Comparison of ENCODE assay signal across 19 cellular contexts in the genomic region with DNA sequence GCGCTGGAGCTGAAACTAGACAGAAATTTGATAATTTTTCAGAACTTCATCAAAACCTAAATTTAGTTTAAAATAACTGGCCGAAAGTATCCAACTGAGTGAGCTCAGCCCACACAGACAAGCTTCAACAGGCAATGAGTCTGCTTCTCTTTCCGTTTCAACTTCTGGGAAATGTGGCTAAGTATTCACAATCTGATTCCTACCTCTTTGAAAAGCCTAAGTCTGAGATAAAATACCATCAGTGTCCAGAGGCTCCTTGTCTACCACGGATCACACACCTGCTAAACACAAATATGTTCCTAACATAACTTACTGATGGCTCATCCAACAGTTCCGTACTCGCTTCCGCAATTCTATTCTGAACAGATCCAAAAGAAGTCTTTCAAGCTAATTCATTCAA. TPM values are rescaled to one million over a fixed set of nuclear protein-coding genes. Genes with fewer than 3 reads are reported as not detected.
DNase-seq lines count a peak whose midpoint lies in the region; ATAC-seq, FAIRE-seq and TF ChIP-seq lines count a peak whose summit lies in the region.
"Had no signal": no experiment of that assay in that cellular context is flagged by ENCODE, and none has a peak within 500 bp of the region (broad histone marks: within the 10 kb centered on the region; RNA-seq: fewer than 3 reads in every experiment).

No MANE protein-coding gene starts in this region.

- no peaks in the 10 kb centered on the region for H3K9me3 ChIP-seq in cardiac muscle cell (ENCODE audit: low read depth)
- H3K9me3 ChIP-seq in heart left ventricle = no peaks in the 10 kb centered on the region
- no peaks in the 10 kb centered on the region for H3K9me3 ChIP-seq in K562 (replicated peaks; ENCODE audit: control insufficient read depth, insufficient read depth, low read depth, low read length)
- H3K9me3 ChIP-seq: pancreas had no signal

- H3K9ac ChIP-seq in K562 (ENCODE audit: insufficient read depth in 1 of 2, low read depth in 2 of 2, low read length in 2 of 2) = no peak overlapping the region

- no peak overlapping the region for H2AFZ ChIP-seq in K562 (ENCODE audit: low read depth, low read length)

- TF ChIP-seq CTCF in cardiac muscle cell (IDR thresholded peaks at IDR 0.05; ENCODE audit: low read depth, low read length) = no peak
- no peak for TF ChIP-seq CTCF in heart left ventricle (IDR thresholded peaks at IDR 0.05)
- no peak for TF ChIP-seq CTCF in K562 (IDR thresholded peaks at IDR 0.05 in 2 of 3, conservative IDR thresholded peaks at IDR 0.05 in 1 of 3; ENCODE audit: insufficient read depth in 2 of 3, low read depth in 1 of 3, low read length in 3 of 3)
- no peak for TF ChIP-seq CTCF in GM10248 (IDR thresholded peaks at IDR 0.05; ENCODE audit: control extremely low read depth, extremely low read depth, low read depth, missing control alignments)

- intact Hi-C loops in heart left ventricle (cut with DNase I) (loop anchor here in 2 of 10 donors (10.0 kb wide), 3 partner anchors 45 to 105 kb away; no protein-coding TSS in a partner anchor), K562 (cut with micrococcal nuclease) (no loop called here)

- peaks cover 16% of the 10 kb centered on the region for H4K20me1 ChIP-seq in K562 (replicated peaks; ENCODE audit: control insufficient read depth, insufficient read depth, low read length)

- WGBS in heart left ventricle, 4 donors = 76 to 87% (median 80%) methylated on average over 7 of the region's 7 CpGs
- 28% methylated on average over 7 of the region's 7 CpGs for WGBS in K562 (ENCODE audit: insufficient coverage, low coverage, missing lambda C conversion rate)

- H3K27ac ChIP-seq in cardiac muscle cell = peak overlapping the region; percentile 32
- H3K27ac ChIP-seq in heart left ventricle = peak overlapping the region in 1 of 12 donors; percentile 20
- no peak overlapping the region for H3K27ac ChIP-seq in K562 (ENCODE audit: extremely low read depth, low read depth, low read length)

- no peaks in the 10 kb centered on the region for H3K27me3 ChIP-seq in cardiac muscle cell
- no peaks in the 10 kb centered on the region for H3K27me3 ChIP-seq in heart left ventricle
- no peaks in the 10 kb centered on the region for H3K27me3 ChIP-seq in K562 (ENCODE audit: control insufficient read depth in 2 of 2, insufficient read depth in 2 of 2, low read length in 2 of 2)
- H3K27me3 ChIP-seq: pancreas had no signal

- FAIRE-seq in K562 (lab: Jason Lieb, UNC) = peak; percentile 52
- FAIRE-seq: pancreas had no signal

- in situ Hi-C loops in K562 (cut with MboI) = no loop called here

- ATAC-seq in heart left ventricle (no peak), K562 (peak; percentile 39; the same call in 2 of the 3 replicates), HG03045 (IDR thresholded peaks at IDR 0.05; ENCODE audit: unreplicated experiment) (no peak)
- ATAC-seq: left colon had no signal

- no TSS peak for BruUV-seq in K562 (replicated peaks; lab: Mats Ljungman, UMichigan)

- TF ChIP-seq EP300 in K562 (IDR thresholded peaks at IDR 0.05; ENCODE audit: low read length) = no peak

- POLR2A ChIA-PET in K562 (lab: Yijun Ruan, JAX) = interaction anchor here (0.8 to 2.5 kb wide), 2 partner anchors 10 to 12 kb away, joined by 3 to 8 read pairs; no protein-coding TSS in a partner anchor
- POLR2A ChIA-PET in GM10248 (lab: Yijun Ruan, JAX) = interaction anchor here (1.2 to 1.4 kb wide), 2 partner anchors 9 to 12 kb away, joined by 4 read pairs; no protein-coding TSS in a partner anchor

- CTCF ChIA-PET in K562 (lab: Yijun Ruan, JAX; ENCODE audit: low intra/inter-chr PET ratio) = no interaction called here
- CTCF ChIA-PET in GM10248 (lab: Yijun Ruan, JAX) = interaction anchor here (0.7 to 2.3 kb wide), 5 partner anchors 12 to 210 kb away, joined by 3 to 8 read pairs (median 6); no protein-coding TSS in a partner anchor

- H3K9me1 ChIP-seq in K562 (ENCODE audit: control insufficient read depth, insufficient read depth, low read length) = peaks cover 4% of the 10 kb centered on the region

- TF ChIP-seq POLR2A in heart left ventricle (IDR thresholded peaks at IDR 0.05) = no peak
- no peak for TF ChIP-seq POLR2A in K562 (conservative IDR thresholded peaks at IDR 0.05)

- no peak overlapping the region; the same call in 1 of the 2 replicates for H3K4me2 ChIP-seq in K562 (ENCODE audit: insufficient read depth, low read length)

- DNase-seq in cardiac muscle cell (ENCODE audit: low read depth in 1 of 2, low spot score in 1 of 2) (no peak), heart left ventricle (no peak), K562 (ENCODE audit: extremely low read depth in 1 of 4, low spot score in 3 of 4) (peak in 1 of 4 experiments; percentile 44), kidney glomerular epithelial cell (lab: John Stamatoyannopoulos, UW) (peak; percentile 48), GM10248 (ENCODE audit: extremely low spot score) (no peak), GM19240 (ENCODE audit: insufficient read length, low spot score) (no peak), KG1 (lab: John Stamatoyannopoulos, UW) (no peak)
- DNase-seq: activated CD4-positive, alpha-beta T cell treated with anti-CD3 and anti-CD28 coated beads for 1 hour; activated CD8-positive, alpha-beta memory T cell treated with anti-CD3 and anti-CD28 coated beads, Interleukin-2, amount 50 U/mL, for 48 hours; CD8-positive, alpha-beta memory T cell; head of caudate nucleus; left colon; MM.1S; NCI-H1930; NCI-H524 treated with DMSO at 0.1 percent for 48 hours; pancreas; stimulated activated naive CD4-positive, alpha-beta T cell treated with Interleukin-2 at 50 U/mL for 16 hours had no signal

- H3K36me3 ChIP-seq in cardiac muscle cell (no peaks in the 10 kb centered on the region), heart left ventricle (no peaks in the 10 kb centered on the region), K562 (ENCODE audit: control insufficient read depth, insufficient read depth, low read length) (peaks cover 4% of the 10 kb centered on the region; the same call in 1 of the 3 replicates)
- H3K36me3 ChIP-seq: pancreas had no signal

- TF ChIP-seq RAD21 in K562 (CRISPR knock-in tag; conservative IDR thresholded peaks at IDR 0.05 in 1 of 2, IDR thresholded peaks at IDR 0.05 in 1 of 2) = no peak

- H3K79me2 ChIP-seq in K562 (ENCODE audit: control insufficient read depth, insufficient read depth, low read length) = peaks cover 93% of the 10 kb centered on the region

- H3K4me3 ChIP-seq in cardiac muscle cell (no peak overlapping the region), heart left ventricle (no peak overlapping the region), K562 (no peak overlapping the region)
- H3K4me3 ChIP-seq: pancreas, skin epidermis had no signal

- H3K4me1 ChIP-seq in cardiac muscle cell (ENCODE audit: low read depth) (peaks cover 7% of the 10 kb centered on the region), heart left ventricle (peaks cover 0 to 34% (median 15%) of the 10 kb centered on the region in 12 donors), K562 (replicated peaks in 1 of 2; ENCODE audit: control insufficient read depth in 2 of 2, insufficient read depth in 2 of 2, low read length in 2 of 2) (peaks cover 13 to 22% of the 10 kb centered on the region in 2 experiments; a peak in 3 of 5 replicates)

TF ChIP-seq in K562, 482 proteins besides CTCF, POLR2A, EP300 and RAD21:
- TF ChIP-seq CBFA2T3 (IDR thresholded peaks at IDR 0.05) (0 out of 2 replicates have a peak, but pooled peaks have one; percentile 5), ZNF24 (IDR thresholded peaks at IDR 0.05) (no peak)

RNA-seq across cellular contexts. Expression of gene SIK3, which starts 8.5 kb away (rescaled TPM):
- total RNA-seq in cardiac muscle cell (27.4 and 58.5 TPM in 2 replicates), heart left ventricle (10 to 100 TPM; 25.7 to 67.4 (median 39.0) TPM), K562 (2014; rRNA removed) (8.4 and 9.5 TPM in 2 replicates), K562 (2014; rRNA removed; fragmentation: Illumina TruSeq; extraction: Trizol) (10.7 and 10.8 TPM in 2 replicates), K562 (2015; rRNA removed; fragmentation: Illumina TruSeq; extraction: Trizol) (7.6 and 8.5 TPM in 2 replicates), K562 (2021) (16.7 and 21.6 TPM in 2 replicates)
- polyA plus RNA-seq in cardiac muscle cell (29.1 and 39.7 TPM in 2 replicates), heart left ventricle (10 to 100 TPM; 11.8 to 27.4 TPM), K562 (2011; rRNA removed) (6.1 and 7.3 TPM in 2 replicates), K562 (2014; fragmentation: Illumina TruSeq; extraction: Trizol) (12.2 and 14.0 TPM in 2 replicates), K562 (2014; fragmentation: Nextera tagmentation; extraction: Ambion mirVana) (1 to 10 TPM; 1.6 to 1.8 TPM), K562 (2014; rRNA removed) (8.0 and 8.9 TPM in 2 replicates)
- total RNA-seq in K562 (2011; cell fraction: chromatin; rRNA removed; ENCODE audit: low replicate concordance) = 63.2 and 103 TPM in 2 replicates
- 30.0 and 38.4 TPM in 2 replicates for total RNA-seq in K562 (2011; cell fraction: nucleolus; rRNA removed)
- 51.0 and 57.2 TPM in 2 replicates for total RNA-seq in K562 (2011; cell fraction: nucleoplasm; rRNA removed)
- 4.2 and 4.4 TPM in 2 replicates for polyA plus RNA-seq in K562 (2011; cell fraction: cytosol; rRNA removed)
- polyA plus RNA-seq in K562 (2011; cell fraction: nucleus; rRNA removed) = 21.4 and 34.9 TPM in 2 replicates
- polyA plus RNA-seq in K562 (2012) = 9.5 and 10.3 TPM in 2 replicates
- 14.2 and 16.0 TPM in 2 replicates for polyA minus RNA-seq in K562 (2011; rRNA and poly(A)+ RNA removed)
- polyA minus RNA-seq in K562 (2011; cell fraction: cytosol; rRNA and poly(A)+ RNA removed) = 6.6 and 9.6 TPM in 2 replicates
- polyA minus RNA-seq in K562 (2011; cell fraction: nucleus; rRNA and poly(A)+ RNA removed) = 22.2 and 28.9 TPM in 2 replicates

RNA-seq across cellular contexts. Expression of gene PAFAH1B2, which starts 54.4 kb away (rescaled TPM):
- total RNA-seq in cardiac muscle cell = 58.7 and 71.8 TPM in 2 replicates
- 25.6 and 25.8 TPM in 2 replicates for polyA plus RNA-seq in cardiac muscle cell
- 10 to 100 TPM; 46.8 to 81.1 (median 68.8) TPM for total RNA-seq in heart left ventricle
- 10 to 100 TPM; 16.7 to 33.3 TPM for polyA plus RNA-seq in heart left ventricle
- 47.5 and 78.4 TPM in 2 replicates for total RNA-seq in K562 (2011; cell fraction: chromatin; rRNA removed; ENCODE audit: low replicate concordance)
- 27.7 and 27.9 TPM in 2 replicates for total RNA-seq in K562 (2011; cell fraction: nucleolus; rRNA removed)
- total RNA-seq in K562 (2011; cell fraction: nucleoplasm; rRNA removed) = 55.0 and 89.9 TPM in 2 replicates
- 61.0 and 64.9 TPM in 2 replicates for total RNA-seq in K562 (2014; rRNA removed)
- 94.7 and 109 TPM in 2 replicates for total RNA-seq in K562 (2014; rRNA removed; fragmentation: Illumina TruSeq; extraction: Trizol)
- total RNA-seq in K562 (2015; rRNA removed; fragmentation: Illumina TruSeq; extraction: Trizol) = 70.4 and 74.2 TPM in 2 replicates
- total RNA-seq in K562 (2021) = 82.3 and 90.2 TPM in 2 replicates
- 43.3 and 55.3 TPM in 2 replicates for polyA plus RNA-seq in K562 (2011; rRNA removed)
- polyA plus RNA-seq in K562 (2011; cell fraction: cytosol; rRNA removed) = 31.2 and 34.2 TPM in 2 replicates
- polyA plus RNA-seq in K562 (2011; cell fraction: nucleus; rRNA removed) = 17.3 and 17.8 TPM in 2 replicates
- 28.3 and 30.4 TPM in 2 replicates for polyA plus RNA-seq in K562 (2012)
- polyA plus RNA-seq in K562 (2014; fragmentation: Illumina TruSeq; extraction: Trizol) = 38.0 and 39.3 TPM in 2 replicates
- polyA plus RNA-seq in K562 (2014; fragmentation: Nextera tagmentation; extraction: Ambion mirVana) = 10 to 100 TPM; 27.8 to 81.6 TPM
- 34.5 and 36.4 TPM in 2 replicates for polyA plus RNA-seq in K562 (2014; rRNA removed)
- 203 and 224 TPM in 2 replicates for polyA minus RNA-seq in K562 (2011; rRNA and poly(A)+ RNA removed)
- polyA minus RNA-seq in K562 (2011; cell fraction: cytosol; rRNA and poly(A)+ RNA removed) = 49.4 and 74.5 TPM in 2 replicates
- polyA minus RNA-seq in K562 (2011; cell fraction: nucleus; rRNA and poly(A)+ RNA removed) = 15.5 and 22.9 TPM in 2 replicates
